Comparison of ENCODE assay signal across 12 cellular contexts in genomic region chr1:244800821-244801220, GRCh38. TPM values are rescaled to one million over a fixed set of nuclear protein-coding genes. Genes with fewer than 3 reads are reported as not detected.
A peak's percentile ranks its signal among the peaks of the same experiment; 100 is the strongest.
DNase-seq lines count a peak whose midpoint lies in the region; ATAC-seq and TF ChIP-seq lines count a peak whose summit lies in the region.
"Had no signal": no experiment of that assay in that cellular context is flagged by ENCODE, and none has a peak within 500 bp of the region (broad histone marks: within the 10 kb centered on the region; RNA-seq: fewer than 3 reads in every experiment).

No MANE protein-coding gene starts in this region.

- H3K4me1 Mint-ChIP-seq in chondrocyte (ENCODE audit: low read depth), result peaks cover 4% of the 10 kb centered on the region

- no peak overlapping the region for H2AK5ac ChIP-seq in IMR-90 (ENCODE audit: low read depth, low read length)

- peaks cover 0 to 31% (median 11%) of the 10 kb centered on the region in 10 experiments; a peak in 15 of 20 replicates for H3K4me1 ChIP-seq in BLaER1 treated with 17β-estradiol and CSF1 and Interleukin-3, amounts not matched to agents 10 nM and 100 nM
- H3K4me1 ChIP-seq in DOHH2 (ENCODE audit: control insufficient read depth, low read length) (peaks cover 9% of the 10 kb centered on the region), IMR-90 (ENCODE audit: control insufficient read depth, insufficient read depth, low read length) (no peaks in the 10 kb centered on the region), esophagus squamous epithelium (no peaks in the 10 kb centered on the region)
- H3K4me1 ChIP-seq: BE2C had no signal

- no peaks in the 10 kb centered on the region for H4K20me1 ChIP-seq in BLaER1 treated with 17β-estradiol and CSF1 and Interleukin-3, amounts not matched to agents 10 nM and 100 nM
- H4K20me1 ChIP-seq in DOHH2 (ENCODE audit: control insufficient read depth, insufficient read depth, low read depth, low read length), result no peaks in the 10 kb centered on the region
- no peaks in the 10 kb centered on the region for H4K20me1 ChIP-seq in IMR-90 (ENCODE audit: insufficient read depth, low read length)

- H3K4ac ChIP-seq in IMR-90 (ENCODE audit: low read depth, low read length), result no peak overlapping the region

- no peak for DNase-seq in IMR-90
- peak; percentile 30 for DNase-seq in chondrocyte (ENCODE audit: low spot score)
- DNase-seq in esophagus squamous epithelium (lab: John Stamatoyannopoulos, UW), result no peak
- DNase-seq in D341Med (ENCODE audit: low spot score), result no peak
- no peak for DNase-seq in SIG-M5 treated with dmso at 0.1 percent for 504 hours (lab: John Stamatoyannopoulos, UW; ENCODE audit: unreplicated experiment)

- no peak for TF ChIP-seq POLR2A in IMR-90 (IDR thresholded peaks at IDR 0.05; ENCODE audit: low read depth, low read length)
- no peak for TF ChIP-seq POLR2A in esophagus squamous epithelium (IDR thresholded peaks at IDR 0.05)

- BruUV-seq in IMR-90 (replicated peaks; lab: Mats Ljungman, UMichigan), result no TSS peak

- H3K79me1 ChIP-seq in IMR-90 (ENCODE audit: low read depth in 1 of 2, low read length in 2 of 2), result no peaks in the 10 kb centered on the region

- H3K14ac ChIP-seq in IMR-90 (replicated peaks; ENCODE audit: low read depth, low read length), result no peak overlapping the region

- no peak overlapping the region for H3K9ac ChIP-seq in BLaER1 treated with 17β-estradiol and CSF1 and Interleukin-3, amounts not matched to agents 10 nM and 100 nM
- no peak overlapping the region for H3K9ac ChIP-seq in IMR-90 (ENCODE audit: low read depth, low read length)

- H3K36me3 Mint-ChIP-seq in chondrocyte (ENCODE audit: low read depth), result no peaks in the 10 kb centered on the region
- H3K36me3 Mint-ChIP-seq: CD8-positive, alpha-beta memory T cell had no signal

- H4K5ac ChIP-seq in IMR-90 (ENCODE audit: low read depth, low read length), result no peak overlapping the region

- no peaks in the 10 kb centered on the region for H3K9me1 ChIP-seq in IMR-90 (ENCODE audit: insufficient read depth, low read length)

- H4K8ac ChIP-seq in IMR-90 (ENCODE audit: low read depth in 2 of 2, low read length in 2 of 2), result no peak overlapping the region

- no peaks in the 10 kb centered on the region for H3F3A ChIP-seq in DOHH2 (ENCODE audit: control insufficient read depth, insufficient read depth)

- H3K56ac ChIP-seq in IMR-90 (ENCODE audit: extremely low read depth, insufficient read depth, low read length), result no peak overlapping the region

- TF ChIP-seq RAD21 in IMR-90 (IDR thresholded peaks at IDR 0.05; ENCODE audit: low read length), result no peak

- dilution Hi-C loops in IMR-90 (cut with HindIII; ENCODE audit: low sequenced_read_pairs, unreplicated experiment), result no loop called here

- H3K23ac ChIP-seq in IMR-90 (ENCODE audit: low read depth, low read length), result no peak overlapping the region

- H2BK5ac ChIP-seq in IMR-90 (ENCODE audit: low read depth, low read length, poor library complexity, severe bottlenecking), result no peak overlapping the region

- no peaks in the 10 kb centered on the region for H3K27me3 Mint-ChIP-seq in chondrocyte (ENCODE audit: low read depth)

- H3K36me3 ChIP-seq in BLaER1 treated with 17β-estradiol and CSF1 and Interleukin-3, amounts not matched to agents 10 nM and 100 nM, result no peaks in the 10 kb centered on the region
- H3K36me3 ChIP-seq in DOHH2 (ENCODE audit: control insufficient read depth, low read length), result no peaks in the 10 kb centered on the region
- H3K36me3 ChIP-seq in IMR-90 (ENCODE audit: control insufficient read depth, insufficient read depth, low read length), result no peaks in the 10 kb centered on the region
- no peaks in the 10 kb centered on the region for H3K36me3 ChIP-seq in esophagus squamous epithelium
- H3K36me3 ChIP-seq: BE2C had no signal

- no peaks in the 10 kb centered on the region for H3K79me2 ChIP-seq in DOHH2 (ENCODE audit: control insufficient read depth, low read length)

- H3K4me2 ChIP-seq in BLaER1 treated with 17β-estradiol and CSF1 and Interleukin-3, amounts not matched to agents 10 nM and 100 nM, result peak overlapping the region in 6 of 11 experiments; percentile 1 to 51 (median 24); a peak in 2 of 22 replicates
- peak overlapping the region; percentile 46 for H3K4me2 ChIP-seq in DOHH2 (ENCODE audit: low read length)
- H3K4me2 ChIP-seq in IMR-90 (ENCODE audit: low read depth, low read length), result no peak overlapping the region

- H3K27ac Mint-ChIP-seq in chondrocyte (ENCODE audit: unreplicated experiment), result no peak overlapping the region
- H3K27ac Mint-ChIP-seq: T-helper 2 cell treated with Interferon-gamma antibody and Interleukin-4, amounts not matched to agents 5 μg/mL and 100 μg/mL, for 36 hours had no signal

- no peak overlapping the region for H3K18ac ChIP-seq in IMR-90 (ENCODE audit: low read depth, low read length)

- H3K4me3 ChIP-seq in BLaER1 treated with 17β-estradiol and CSF1 and Interleukin-3, amounts not matched to agents 10 nM and 100 nM, result no peak overlapping the region
- no peak overlapping the region for H3K4me3 ChIP-seq in DOHH2 (ENCODE audit: low read length)
- no peak overlapping the region for H3K4me3 ChIP-seq in IMR-90 (ENCODE audit: insufficient read depth, low read depth, low read length)
- H3K4me3 ChIP-seq in esophagus squamous epithelium, result no peak overlapping the region
- H3K4me3 ChIP-seq: K562 had no signal

- intact Hi-C loops in IMR-90 (cut with micrococcal nuclease) (loop anchor here (1.0 kb wide), 2 partner anchors 61 to 241 kb away; no protein-coding TSS in a partner anchor), esophagus squamous epithelium (cut with DNase I) (loop anchor here (5.0 kb wide), 1 partner anchor 241 kb away; no protein-coding TSS in a partner anchor)

- ATAC-seq in IMR-90 (ENCODE audit: low read depth) (no peak), GM19324 (IDR thresholded peaks at IDR 0.05; ENCODE audit: low FRiP score, unreplicated experiment) (no peak)

- H3K27me3 ChIP-seq in BLaER1 treated with 17β-estradiol and CSF1 and Interleukin-3, amounts not matched to agents 10 nM and 100 nM, result no peaks in the 10 kb centered on the region
- H3K27me3 ChIP-seq in DOHH2 (ENCODE audit: control insufficient read depth, low read length) (0 out of 2 replicates have a peak, but pooled peaks cover 6% of the 10 kb centered on the region), IMR-90 (ENCODE audit: control insufficient read depth, insufficient read depth, low read length) (no peaks in the 10 kb centered on the region), esophagus squamous epithelium (no peaks in the 10 kb centered on the region)
- H3K27me3 ChIP-seq: BE2C had no signal

- no CpG with 5 or more reads among the region's 9 CpGs for WGBS in IMR-90 (ENCODE audit: extremely low coverage in 2 of 2, insufficient read length in 1 of 2), 2 experiments
- WGBS in esophagus squamous epithelium, 2 donors, result 72 to 78% methylated on average over 9 of the region's 9 CpGs

- H2BK120ac ChIP-seq in IMR-90 (ENCODE audit: low read depth, low read length), result no peak overlapping the region

- TF ChIP-seq CTCF in DOHH2 (IDR thresholded peaks at IDR 0.05; ENCODE audit: low read depth, low read length, poor library complexity, severe bottlenecking) (no peak), IMR-90 (conservative IDR thresholded peaks at IDR 0.05; ENCODE audit: low read depth, low read length) (no peak), chondrocyte (IDR thresholded peaks at IDR 0.05) (no peak), esophagus squamous epithelium (IDR thresholded peaks at IDR 0.05) (no peak)

- no peaks in the 10 kb centered on the region for H3K9me2 ChIP-seq in DOHH2 (replicated peaks; ENCODE audit: control insufficient read depth, low read length)

- CTCF ChIA-PET in IMR-90 (lab: Yijun Ruan, JAX), result interaction anchor here (1.1 to 1.3 kb wide), 4 partner anchors 27 to 196 kb away, joined by 3 to 5 read pairs (median 4); no protein-coding TSS in a partner anchor

- H2BK15ac ChIP-seq in IMR-90 (ENCODE audit: low read depth, low read length), result no peak overlapping the region

- H4K91ac ChIP-seq in IMR-90 (ENCODE audit: insufficient read depth, low read depth, low read length), result no peak overlapping the region

- H3K9me3 Mint-ChIP-seq in chondrocyte (ENCODE audit: low read depth), result no peaks in the 10 kb centered on the region
- H3K9me3 Mint-ChIP-seq: CD8-positive, alpha-beta memory T cell; T-helper 2 cell treated with Interferon-gamma antibody and Interleukin-4, amounts not matched to agents 5 μg/mL and 100 μg/mL, for 36 hours had no signal

- no peak overlapping the region for H2BK20ac ChIP-seq in IMR-90 (ENCODE audit: low read depth, low read length)

- H3K27ac ChIP-seq in BLaER1 treated with 17β-estradiol and CSF1 and Interleukin-3, amounts not matched to agents 10 nM and 100 nM, result no peak overlapping the region
- H3K27ac ChIP-seq in DOHH2 (ENCODE audit: low read depth, low read length) (no peak overlapping the region), IMR-90 (ENCODE audit: insufficient read depth, low read length) (no peak overlapping the region), esophagus squamous epithelium (no peak overlapping the region)

- H2AK9ac ChIP-seq in IMR-90 (replicated peaks; ENCODE audit: low read depth, low read length, poor library complexity), result no peak overlapping the region

- in situ Hi-C loops in IMR-90 (cut with MboI; ENCODE audit: low sequenced_read_pairs), result no loop called here

- POLR2A ChIA-PET in IMR-90 (lab: Charles Lee; ENCODE audit: unreplicated experiment), result no interaction called here

- H2AFZ ChIP-seq in IMR-90 (replicated peaks; ENCODE audit: low read length, poor library complexity), result peak overlapping the region; percentile 37

- H3K4me3 Mint-ChIP-seq in chondrocyte (ENCODE audit: unreplicated experiment), result no peak overlapping the region
- H3K4me3 Mint-ChIP-seq: T-helper 2 cell treated with Interferon-gamma antibody and Interleukin-4, amounts not matched to agents 5 μg/mL and 100 μg/mL, for 36 hours had no signal

- no peaks in the 10 kb centered on the region for H3K9me3 ChIP-seq in BLaER1 treated with 17β-estradiol and CSF1 and Interleukin-3, amounts not matched to agents 10 nM and 100 nM (replicated peaks in 1 of 11)
- H3K9me3 ChIP-seq in DOHH2 (ENCODE audit: control insufficient read depth, insufficient read depth, low read length) (no peaks in the 10 kb centered on the region), IMR-90 (ENCODE audit: control insufficient read depth, insufficient read depth, low read length) (no peaks in the 10 kb centered on the region), esophagus squamous epithelium (no peaks in the 10 kb centered on the region)
- H3K9me3 ChIP-seq: BE2C had no signal

TF ChIP-seq in IMR-90, 13 proteins besides CTCF, POLR2A, EP300 and RAD21:
- TF ChIP-seq NFE2L2 (IDR thresholded peaks at IDR 0.05; ENCODE audit: low read depth, low read length) (no peak), SMC3 (IDR thresholded peaks at IDR 0.05; ENCODE audit: low read depth, low read length) (no peak), BHLHE40 (IDR thresholded peaks at IDR 0.05; ENCODE audit: low read depth, low read length) (no peak)

RNA-seq across cellular contexts. Expression of gene COX20, which starts 34.6 kb away (rescaled TPM):
- total RNA-seq in IMR-90 (2012; rRNA removed), result 13.3 and 26.9 TPM in 2 replicates
- polyA plus RNA-seq in IMR-90 (2012; rRNA removed), result 27.0 and 27.5 TPM in 2 replicates
- polyA plus RNA-seq in IMR-90 (2012; cell fraction: cytosol; rRNA removed), result 4.6 and 8.8 TPM in 2 replicates
- polyA plus RNA-seq in IMR-90 (2012; cell fraction: nucleus; rRNA removed; ENCODE audit: low replicate concordance), result 1.7 and 15.7 TPM in 2 replicates
- 31.6 to 36.6 TPM (median 33.6 TPM) in 3 replicates for total RNA-seq in chondrocyte
- 10 to 100 TPM; 19.2 to 48.4 (median 37.0) TPM for total RNA-seq in esophagus squamous epithelium
